In the genomic region with DNA sequence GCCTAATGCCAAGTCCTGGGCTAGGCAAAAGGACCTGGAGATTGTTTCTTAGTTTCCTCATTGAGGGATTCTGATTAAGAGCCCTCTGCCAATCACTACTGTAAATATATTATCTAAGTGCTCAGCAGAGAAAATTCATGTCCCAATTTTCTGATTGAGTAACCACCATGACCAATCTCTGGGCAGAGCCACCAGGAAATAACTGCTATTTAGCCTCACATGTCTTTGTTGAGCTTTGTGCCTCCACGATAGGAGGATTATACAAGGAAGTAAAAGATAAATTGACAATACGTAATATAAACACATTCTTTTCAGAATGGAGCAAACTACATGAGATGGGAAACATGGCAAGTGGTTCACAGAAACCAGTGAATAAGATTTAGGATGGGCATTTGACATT, we compare ENCODE assay signal across 17 cellular contexts.
"Had no signal": no experiment of that assay in that cellular context is flagged by ENCODE, and none has a peak within 500 bp of the region (broad histone marks: within the 10 kb centered on the region; RNA-seq: fewer than 3 reads in every experiment).

No MANE protein-coding gene starts in this region.

- H3K4me3 Mint-ChIP-seq: naive thymus-derived CD8-positive, alpha-beta T cell; T-cell had no signal

- H3K4me1 Mint-ChIP-seq: naive thymus-derived CD8-positive, alpha-beta T cell; T-cell had no signal

- H3K4me1 ChIP-seq: parathyroid adenoma had no signal

- H3K79me2 ChIP-seq: parathyroid adenoma had no signal

- H3K27ac Mint-ChIP-seq: naive thymus-derived CD8-positive, alpha-beta T cell; T-cell had no signal

- H3K27me3 ChIP-seq: esophagus squamous epithelium had no signal

- H3K4me3 ChIP-seq: esophagus squamous epithelium had no signal

- H2AFZ ChIP-seq: parathyroid adenoma had no signal

- DNase-seq: activated CD4-positive, alpha-beta T cell treated with anti-CD3 and anti-CD28 coated beads, Interleukin-2, amount 50 U/mL, for 48 hours; activated effector memory CD4-positive, alpha-beta T cell treated with Interleukin-2 at 50 U/mL for 16 hours; activated naive CD4-positive, alpha-beta T cell treated with anti-CD3 and anti-CD28 coated beads, Interleukin-2, amount 50 U/mL, for 16 hours; caudate nucleus; esophagus squamous epithelium; left ventricle myocardium superior; mesenchymal stem cell; naive thymus-derived CD8-positive, alpha-beta T cell; retina; stimulated activated CD4-positive, alpha-beta T cell treated with anti-CD3 and anti-CD28 coated beads, Interleukin-12 subunit alpha, Interleukin-12 subunit beta, amount 100 ng/mL, for 4 hours; stimulated activated CD4-positive, alpha-beta T cell treated with anti-CD3 and anti-CD28 coated beads, Interleukin-2, amount 100 ng/mL, for 24 hours; T-cell; T1000 had no signal

- H3K27ac ChIP-seq: esophagus squamous epithelium, parathyroid adenoma, VCaP had no signal

- H3K36me3 Mint-ChIP-seq: naive thymus-derived CD8-positive, alpha-beta T cell; T-cell had no signal

- H3K27me3 Mint-ChIP-seq: T-cell had no signal

- FAIRE-seq: colon, endometrium had no signal

- ATAC-seq: left ventricle myocardium superior; naive thymus-derived CD8-positive, alpha-beta T cell; T-cell had no signal

- H3K36me3 ChIP-seq: esophagus squamous epithelium had no signal
